ENCODE assay signal across 29 cellular contexts in the genomic region with DNA sequence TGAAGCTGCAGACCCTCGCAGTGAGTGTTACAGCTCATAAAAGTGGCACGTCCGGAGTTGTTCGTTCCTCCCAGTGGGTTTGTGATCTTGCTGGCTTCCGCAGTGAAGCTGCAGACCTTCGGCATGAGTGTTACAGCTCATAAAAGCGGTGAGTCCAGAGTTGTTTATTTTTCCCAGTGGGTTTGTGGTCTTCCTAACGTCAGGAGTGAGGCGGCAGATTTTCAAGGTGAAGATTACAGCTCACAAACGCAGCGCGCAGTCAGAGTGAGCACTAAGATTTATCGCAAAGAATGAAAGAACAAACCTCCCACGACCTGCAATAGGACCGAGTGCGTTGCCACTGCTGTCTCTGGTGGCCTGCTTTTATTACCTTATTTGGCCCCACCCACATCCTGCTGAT.
"Had no signal": no experiment of that assay in that cellular context is flagged by ENCODE, and none has a peak within 500 bp of the region (broad histone marks: within the 10 kb centered on the region; RNA-seq: fewer than 3 reads in every experiment).

No MANE protein-coding gene starts in this region.

- H3K27me3 ChIP-seq: adrenal gland, body of pancreas, esophagus muscularis mucosa, foreskin keratinocyte, gastrocnemius medialis had no signal

- H3K4me3 ChIP-seq: adrenal gland, body of pancreas, esophagus muscularis mucosa, gastrocnemius medialis had no signal

- H3K27ac ChIP-seq: adrenal gland, body of pancreas, esophagus muscularis mucosa, foreskin keratinocyte, gastrocnemius medialis had no signal

- DNase-seq: activated CD4-positive, alpha-beta memory T cell treated with anti-CD3 and anti-CD28 coated beads for 36 hours; activated CD4-positive, alpha-beta T cell treated with anti-CD3 and anti-CD28 coated beads for 36 hours; activated CD4-positive, alpha-beta T cell treated with anti-CD3 and anti-CD28 coated beads, Interleukin-2, amount 10 ng/mL, durations not matched to agents 24 days and 14 days; activated CD4-positive, CD25-positive, alpha-beta regulatory T cell; activated CD4-positive, CD25-positive, alpha-beta regulatory T cell treated with anti-CD3 and anti-CD28 coated beads, Interleukin-2, amount 50 U/mL, for 72 hours; activated CD8-positive, alpha-beta memory T cell treated with anti-CD3 and anti-CD28 coated beads, Interleukin-2, amount 10 ng/mL, durations not matched to agents 7 days and 5 days; activated CD8-positive, alpha-beta memory T cell treated with anti-CD3 and anti-CD28 coated beads, Interleukin-2, amount 50 U/mL, for 4 hours; activated CD8-positive, alpha-beta T cell treated with anti-CD3 and anti-CD28 coated beads, Interleukin-2, amount 10 ng/mL, durations not matched to agents 7 days and 5 days; activated effector memory CD4-positive, alpha-beta T cell treated with anti-CD3 and anti-CD28 coated beads, Interleukin-2, amount 50 U/mL, for 16 hours; activated naive CD4-positive, alpha-beta T cell treated with anti-CD3 and anti-CD28 coated beads for 36 hours; activated naive CD8-positive, alpha-beta T cell treated with anti-CD3 and anti-CD28 coated beads for 36 hours; activated naive CD8-positive, alpha-beta T cell treated with anti-CD3 and anti-CD28 coated beads, Interleukin-2, amount 50 U/mL, for 24 hours; activated T-cell treated with anti-CD3 and anti-CD28 coated beads, Interleukin-2, amount 50 U/mL, for 1 hour; activated T-cell treated with anti-CD3 and anti-CD28 coated beads, Interleukin-2, amount 50 U/mL, for 48 hours; adrenal gland; amygdala; aorta; body of pancreas; caudate nucleus; cortex of kidney; dermis blood vessel endothelial cell; effector CD4-positive, alpha-beta T cell; effector memory CD8-positive, alpha-beta T cell; erythroblast; foreskin keratinocyte; gastrocnemius medialis; T-helper 2 cell had no signal

- H3K4me1 ChIP-seq: adrenal gland, body of pancreas, esophagus muscularis mucosa, foreskin keratinocyte, gastrocnemius medialis had no signal

- ATAC-seq: activated CD4-positive, alpha-beta T cell treated with anti-CD3 and anti-CD28 coated beads for 36 hours; activated CD8-positive, alpha-beta memory T cell treated with anti-CD3 and anti-CD28 coated beads, Interleukin-2, amount 10 ng/mL, durations not matched to agents 7 days and 5 days; activated CD8-positive, alpha-beta T cell treated with anti-CD3 and anti-CD28 coated beads, Interleukin-2, amount 10 ng/mL, durations not matched to agents 7 days and 5 days; activated naive CD8-positive, alpha-beta T cell treated with anti-CD3 and anti-CD28 coated beads, Interleukin-2, amount 50 U/mL, for 24 hours; body of pancreas; effector memory CD8-positive, alpha-beta T cell; foreskin keratinocyte; gastrocnemius medialis had no signal

- H3K36me3 ChIP-seq: adrenal gland, esophagus muscularis mucosa, gastrocnemius medialis had no signal

- H3K9me3 ChIP-seq: adrenal gland, body of pancreas, esophagus muscularis mucosa, gastrocnemius medialis had no signal

- FAIRE-seq: colon had no signal
